ENCODE assay signal across 8 cellular contexts in the genomic region with DNA sequence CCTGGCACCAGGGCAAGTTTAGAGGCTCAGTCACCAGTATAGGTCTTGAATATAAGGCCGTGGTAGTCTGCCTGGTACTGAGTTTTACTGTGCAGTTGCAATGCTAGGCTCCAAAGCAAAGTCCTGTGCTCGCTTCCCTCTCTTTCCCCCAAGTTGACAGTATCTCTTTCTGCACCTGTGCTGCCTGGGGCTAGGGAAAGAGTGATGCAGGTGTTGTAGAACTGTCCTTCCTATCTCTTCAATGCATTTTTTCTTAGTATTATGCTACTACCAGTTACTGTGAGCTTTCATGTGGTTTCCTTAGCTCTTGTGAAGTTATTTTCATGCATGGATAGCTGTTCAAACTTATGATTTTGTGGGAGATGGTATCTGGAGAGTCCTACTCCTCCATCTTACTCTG.
"Had no signal": no experiment of that assay in that cellular context is flagged by ENCODE, and none has a peak within 500 bp of the region (broad histone marks: within the 10 kb centered on the region; RNA-seq: fewer than 3 reads in every experiment).

No MANE protein-coding gene starts in this region.

- ATAC-seq: GM23338, HepG2 had no signal

- H3K27ac ChIP-seq: HL-60, KMS-11 had no signal

- H3K4me3 ChIP-seq: GM23338 had no signal

- H2AFZ ChIP-seq: GM23338 had no signal

- H3K9ac ChIP-seq: KMS-11 had no signal

- DNase-seq: H9, HCEC 1CT, IMR-90, KBM-7 had no signal

- H3K4me2 ChIP-seq: GM23338, KMS-11 had no signal
